ENCODE assay signal across 13 cellular contexts in the genomic region with DNA sequence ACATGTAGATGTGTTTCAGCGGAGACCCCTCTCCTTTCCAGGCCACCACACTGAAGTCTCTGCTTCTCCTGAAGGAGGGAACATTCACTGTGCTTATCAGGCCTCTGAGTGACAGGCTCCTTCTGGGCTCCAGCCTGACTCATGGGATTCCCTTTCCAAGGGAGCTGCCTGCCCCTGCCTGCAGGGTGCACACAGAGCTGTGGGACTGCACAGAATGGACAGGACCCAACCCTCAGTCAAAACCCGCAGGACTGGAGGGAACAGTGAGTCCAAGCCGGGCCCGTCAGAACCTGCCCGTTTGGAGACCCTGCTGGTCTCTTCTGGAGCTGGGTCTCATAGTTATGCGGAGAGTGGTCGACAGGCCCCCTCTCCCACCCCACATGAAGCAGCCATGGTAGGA. TPM values are rescaled to one million over a fixed set of nuclear protein-coding genes. Genes with fewer than 3 reads are reported as not detected.
DNase-seq lines count a peak whose midpoint lies in the region; ATAC-seq and TF ChIP-seq lines count a peak whose summit lies in the region.
"Had no signal": no experiment of that assay in that cellular context is flagged by ENCODE, and none has a peak within 500 bp of the region (broad histone marks: within the 10 kb centered on the region; RNA-seq: fewer than 3 reads in every experiment).

No MANE protein-coding gene starts in this region.

- CTCF ChIA-PET in activated CD8-positive, alpha-beta T cell treated with anti-CD3 and anti-CD28 coated beads, Interleukin-2, amount 10 ng/mL, durations not matched to agents 7 days and 5 days (lab: Charles Lee), result interaction anchor here (0.6 to 1.7 kb wide), 2 partner anchors 21 to 38 kb away, joined by 3 to 5 read pairs; no protein-coding TSS in a partner anchor

- H3K27ac Mint-ChIP-seq in activated CD8-positive, alpha-beta T cell treated with anti-CD3 and anti-CD28 coated beads, Interleukin-2, amount 10 ng/mL, durations not matched to agents 7 days and 5 days, result peak overlapping the region; percentile 20

- H3K27me3 Mint-ChIP-seq in activated CD8-positive, alpha-beta T cell treated with anti-CD3 and anti-CD28 coated beads, Interleukin-2, amount 10 ng/mL, durations not matched to agents 7 days and 5 days (ENCODE audit: low read depth), result no peaks in the 10 kb centered on the region

- H3K36me3 ChIP-seq in cardiac muscle cell (peaks cover 6% of the 10 kb centered on the region), suprapubic skin (peaks cover 50% of the 10 kb centered on the region)

- no peaks in the 10 kb centered on the region for H3K9me3 Mint-ChIP-seq in activated CD8-positive, alpha-beta T cell treated with anti-CD3 and anti-CD28 coated beads, Interleukin-2, amount 10 ng/mL, durations not matched to agents 7 days and 5 days (ENCODE audit: insufficient read depth)

- 83% methylated on average over 2 of the region's 7 CpGs for WGBS in suprapubic skin

- peaks cover 5% of the 10 kb centered on the region for H3K4me1 Mint-ChIP-seq in activated CD8-positive, alpha-beta T cell treated with anti-CD3 and anti-CD28 coated beads, Interleukin-2, amount 10 ng/mL, durations not matched to agents 7 days and 5 days (ENCODE audit: low read depth)

- peaks cover 49% of the 10 kb centered on the region for H3K36me3 Mint-ChIP-seq in activated CD8-positive, alpha-beta T cell treated with anti-CD3 and anti-CD28 coated beads, Interleukin-2, amount 10 ng/mL, durations not matched to agents 7 days and 5 days (ENCODE audit: low read depth)

- H3K9me3 ChIP-seq in cardiac muscle cell (ENCODE audit: low read depth) (no peaks in the 10 kb centered on the region), suprapubic skin (no peaks in the 10 kb centered on the region)

- H3K27ac ChIP-seq in cardiac muscle cell, result peak overlapping the region; percentile 2
- peak overlapping the region; percentile 61 for H3K27ac ChIP-seq in suprapubic skin

- no peak for TF ChIP-seq EP300 in suprapubic skin (IDR thresholded peaks at IDR 0.05)

- no peak overlapping the region for H3K4me3 ChIP-seq in cardiac muscle cell
- H3K4me3 ChIP-seq in suprapubic skin, result no peak overlapping the region

- POLR2A ChIA-PET in activated CD8-positive, alpha-beta T cell treated with anti-CD3 and anti-CD28 coated beads, Interleukin-2, amount 10 ng/mL, durations not matched to agents 7 days and 5 days (lab: Charles Lee), result no interaction called here

- ATAC-seq in activated CD8-positive, alpha-beta T cell treated with anti-CD3 and anti-CD28 coated beads, Interleukin-2, amount 10 ng/mL, durations not matched to agents 7 days and 5 days, result no peak
- ATAC-seq in GM21786 (IDR thresholded peaks at IDR 0.05; ENCODE audit: unreplicated experiment), result no peak

- DNase-seq in NCI-H82 (lab: John Stamatoyannopoulos, UW) (peak; percentile 1), NCI-H82 treated with DMSO at 0.1 percent for 48 hours (lab: John Stamatoyannopoulos, UW; ENCODE audit: unreplicated experiment) (no peak), cardiac muscle cell (ENCODE audit: low read depth in 1 of 2, low spot score in 1 of 2) (peak; percentile 54 to 76), suprapubic skin (ENCODE audit: low spot score in 2 of 2) (no peak), hippocampal formation (lab: John Stamatoyannopoulos, UW) (no peak), T-helper 9 cell (no peak)
- no peak for DNase-seq in activated CD8-positive, alpha-beta T cell treated with anti-CD3 and anti-CD28 coated beads, Interleukin-2, amount 10 ng/mL, durations not matched to agents 7 days and 5 days
- DNase-seq: activated CD4-positive, alpha-beta T cell treated with anti-CD3 and anti-CD28 coated beads for 48 hours; caudate nucleus; NCI-H1105; OCI-M1 had no signal

- H3K4me3 Mint-ChIP-seq in activated CD8-positive, alpha-beta T cell treated with anti-CD3 and anti-CD28 coated beads, Interleukin-2, amount 10 ng/mL, durations not matched to agents 7 days and 5 days, result no peak overlapping the region

- TF ChIP-seq POLR2A in suprapubic skin (IDR thresholded peaks at IDR 0.05), result no peak

- peaks cover 12% of the 10 kb centered on the region for H3K4me1 ChIP-seq in cardiac muscle cell (ENCODE audit: low read depth)
- peaks cover 75% of the 10 kb centered on the region for H3K4me1 ChIP-seq in suprapubic skin
- H3K4me1 ChIP-seq: parathyroid adenoma had no signal

- H3K27me3 ChIP-seq in cardiac muscle cell, result no peaks in the 10 kb centered on the region
- no peaks in the 10 kb centered on the region for H3K27me3 ChIP-seq in suprapubic skin

- TF ChIP-seq CTCF in cardiac muscle cell (IDR thresholded peaks at IDR 0.05; ENCODE audit: low read depth, low read length) (peak; percentile 55), suprapubic skin (IDR thresholded peaks at IDR 0.05) (no peak)

RNA-seq across cellular contexts. Expression of a gene that starts 32.6 kb away (rescaled TPM):
- not detected for total RNA-seq in activated CD8-positive, alpha-beta T cell treated with anti-CD3 and anti-CD28 coated beads, Interleukin-2, amount 10 ng/mL, durations not matched to agents 7 days and 5 days
- total RNA-seq in cardiac muscle cell (not detected in 2 replicates), suprapubic skin (10 to 100 TPM in 2 of 4 donors, 1 to 10 TPM in 2; 5.6 to 18.5 (median 9.2) TPM)
- polyA plus RNA-seq in cardiac muscle cell, result 1.4 and 1.9 TPM in 2 replicates

RNA-seq across cellular contexts. Expression of a gene that starts 40.2 kb away (rescaled TPM):
- 100 to 1,000 TPM; 249 to 277 TPM for total RNA-seq in activated CD8-positive, alpha-beta T cell treated with anti-CD3 and anti-CD28 coated beads, Interleukin-2, amount 10 ng/mL, durations not matched to agents 7 days and 5 days
- 74.4 and 80.2 TPM in 2 replicates for total RNA-seq in cardiac muscle cell
- polyA plus RNA-seq in cardiac muscle cell, result 82.4 and 112 TPM in 2 replicates
- total RNA-seq in suprapubic skin, result 100 to 1,000 TPM in 1 of 4 donors, 10 to 100 TPM in 3; 85.1 to 103 (median 87.3) TPM

Comparison
In these comparisons a context has a peak if more than half of its experiments do, and no peak if none do; other contexts are left out.
1. DNase-seq: peak in NCI-H82 (single experiment) and cardiac muscle cell (2 of 2); none in NCI-H82 treated with DMSO at 0.1 percent for 48 hours (single experiment), activated CD8-positive, alpha-beta T cell treated with anti-CD3 and anti-CD28 coated beads, Interleukin-2, amount 10 ng/mL, durations not matched to agents 7 days and 5 days (single experiment), suprapubic skin (0 of 2), hippocampal formation (0 of 2) and T-helper 9 cell (single experiment).